Comparison of ENCODE assay signal across 22 cellular contexts in the genomic region with DNA sequence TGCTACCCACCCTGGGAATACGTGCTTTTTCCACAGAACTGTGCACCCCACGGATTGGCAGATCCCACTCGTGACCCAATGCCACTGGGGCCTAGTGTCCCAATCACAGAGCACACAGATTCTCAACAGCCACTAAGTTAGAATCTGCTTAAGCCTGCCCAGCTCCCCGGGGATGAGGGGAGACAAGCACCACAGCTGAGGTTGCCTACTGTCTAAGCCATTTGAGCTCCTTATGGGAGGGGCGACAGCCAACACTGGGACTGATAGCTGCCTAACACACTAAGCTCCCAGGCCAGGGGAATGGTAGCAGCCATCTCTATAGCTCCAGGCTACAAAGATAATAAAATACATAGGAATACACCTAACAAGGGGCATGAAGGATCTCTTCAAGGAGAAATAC.
"Had no signal": no experiment of that assay in that cellular context is flagged by ENCODE, and none has a peak within 500 bp of the region (broad histone marks: within the 10 kb centered on the region; RNA-seq: fewer than 3 reads in every experiment).

No MANE protein-coding gene starts in this region.

- H3K27ac ChIP-seq: dorsolateral prefrontal cortex, gastrocnemius medialis, ovary, psoas muscle, skin epidermis, spleen, thyroid gland, upper lobe of left lung had no signal

- DNase-seq: dorsolateral prefrontal cortex; effector CD4-positive, alpha-beta T cell; foreskin fibroblast; gastrocnemius medialis; head of caudate nucleus; mucosa of descending colon; naive B cell; ovary; posterior cingulate gyrus; psoas muscle; right cardiac atrium; spleen; stimulated activated CD4-positive, alpha-beta T cell treated with anti-CD3 and anti-CD28 coated beads, Interleukin-2, amount 100 ng/mL, for 48 hours; stimulated activated naive B cell treated with anti-CD40 and anti-IgM and Interleukin-4, amounts not matched to agents 10 μg/mL and 1 μg/mL and 100 μg/mL, for 72 hours; stimulated activated naive CD8-positive, alpha-beta T cell treated with anti-CD3 and anti-CD28 coated beads, Interleukin-15, amount 100 ng/mL, for 72 hours; thyroid gland; upper lobe of left lung had no signal

- H3K4me3 ChIP-seq: dorsolateral prefrontal cortex, gastrocnemius medialis, lung, mucosa of descending colon, ovary, psoas muscle, skin epidermis, spleen, thyroid gland, upper lobe of left lung had no signal

- H3K4me1 ChIP-seq: gastrocnemius medialis, psoas muscle, thyroid gland had no signal

- H3K9me3 ChIP-seq: gastrocnemius medialis, ovary, psoas muscle, spleen, thyroid gland, upper lobe of left lung had no signal

- H3K36me3 ChIP-seq: gastrocnemius medialis, ovary, spleen, thyroid gland, upper lobe of left lung had no signal

- FAIRE-seq: colon, keratinocyte, urothelium cell line had no signal

- H3K27me3 ChIP-seq: dorsolateral prefrontal cortex, gastrocnemius medialis, ovary, spleen, thyroid gland, upper lobe of left lung had no signal
